ENCODE assay signal across 14 cellular contexts in the genomic region with DNA sequence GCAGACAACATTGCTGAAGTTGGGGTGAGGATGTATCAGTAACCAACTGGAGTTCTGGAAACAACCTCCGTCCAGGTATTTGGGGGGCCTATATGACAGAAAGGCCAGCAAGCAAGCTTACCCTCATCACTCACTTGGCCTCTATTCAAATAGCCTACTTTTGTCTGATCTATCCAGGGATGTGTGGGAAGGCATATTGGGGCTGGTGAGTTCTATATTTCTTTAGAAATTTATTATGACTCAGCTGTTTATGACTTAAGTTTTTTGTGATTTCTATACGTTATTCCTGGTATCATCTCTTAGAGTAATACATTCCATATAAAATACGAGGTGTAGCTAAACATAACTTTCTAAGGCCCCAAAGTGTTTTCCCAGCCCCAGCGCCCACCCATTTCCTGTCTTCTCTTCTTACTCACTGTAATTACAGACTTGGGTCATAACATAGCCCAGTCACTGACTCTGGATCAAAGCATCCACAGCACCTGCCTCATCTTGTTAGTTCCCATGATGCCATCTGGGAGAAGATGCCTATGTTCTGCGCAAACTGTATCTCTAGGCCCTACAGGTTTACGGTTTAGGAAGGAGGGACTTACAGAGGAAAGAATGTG. TPM values are rescaled to one million over a fixed set of nuclear protein-coding genes. Genes with fewer than 3 reads are reported as not detected.
DNase-seq lines count a peak whose midpoint lies in the region; ATAC-seq, FAIRE-seq and TF ChIP-seq lines count a peak whose summit lies in the region.
"Had no signal": no experiment of that assay in that cellular context is flagged by ENCODE, and none has a peak within 500 bp of the region (broad histone marks: within the 10 kb centered on the region; RNA-seq: fewer than 3 reads in every experiment).

No MANE protein-coding gene starts in this region.

- TF ChIP-seq CTCF in AG10803 (conservative IDR thresholded peaks at IDR 0.05; ENCODE audit: low read length): no peak
- TF ChIP-seq CTCF in osteocyte (IDR thresholded peaks at IDR 0.05): no peak
- TF ChIP-seq CTCF in endothelial cell (IDR thresholded peaks at IDR 0.05; ENCODE audit: unreplicated experiment): no peak

- H3K4me3 ChIP-seq in AG10803 (ENCODE audit: low read length): no peak overlapping the region
- H3K4me3 ChIP-seq: adrenal gland, heart left ventricle, neural progenitor cell had no signal

- H3K4me3 Mint-ChIP-seq in osteocyte (ENCODE audit: unreplicated experiment) (no peak overlapping the region), endothelial cell (ENCODE audit: unreplicated experiment) (no peak overlapping the region)
- H3K4me3 Mint-ChIP-seq: neural progenitor cell, WTC11 had no signal

- TF ChIP-seq POLR2A in GM12891 (IDR thresholded peaks at IDR 0.05; ENCODE audit: low read depth, low read length): no peak

- peak; percentile 50 for FAIRE-seq in GM12891 (lab: Jason Lieb, UNC)

- H3K4me1 Mint-ChIP-seq in osteocyte (ENCODE audit: unreplicated experiment) (peaks cover 18% of the 10 kb centered on the region), endothelial cell (ENCODE audit: unreplicated experiment) (no peaks in the 10 kb centered on the region)
- H3K4me1 Mint-ChIP-seq: neural progenitor cell, WTC11 had no signal

- peak overlapping the region; percentile 78 to 79 for H3K27ac Mint-ChIP-seq in activated naive CD4-positive, alpha-beta T cell treated with anti-CD3 and anti-CD28 coated beads, Interleukin-2, amount 50 U/mL, for 72 hours
- peak overlapping the region; percentile 77 for H3K27ac Mint-ChIP-seq in osteocyte (ENCODE audit: unreplicated experiment)
- H3K27ac Mint-ChIP-seq in endothelial cell (ENCODE audit: unreplicated experiment): no peak overlapping the region
- H3K27ac Mint-ChIP-seq: neural progenitor cell had no signal

- H3K27me3 Mint-ChIP-seq in osteocyte (ENCODE audit: unreplicated experiment) (no peaks in the 10 kb centered on the region), endothelial cell (ENCODE audit: unreplicated experiment) (no peaks in the 10 kb centered on the region)

- ATAC-seq in activated naive CD4-positive, alpha-beta T cell treated with anti-CD3 and anti-CD28 coated beads, Interleukin-2, amount 50 U/mL, for 72 hours: peak; percentile 58 to 75
- ATAC-seq in HG03469 (IDR thresholded peaks at IDR 0.05; ENCODE audit: unreplicated experiment): no peak
- ATAC-seq: heart left ventricle, WTC11 had no signal

- peak; percentile 12 for DNase-seq in AG10803 (ENCODE audit: low read depth)
- DNase-seq in GM12891 (ENCODE audit: insufficient read length, low spot score): no peak
- DNase-seq in activated naive CD4-positive, alpha-beta T cell treated with anti-CD3 and anti-CD28 coated beads, Interleukin-2, amount 50 U/mL, for 72 hours (ENCODE audit: low spot score in 2 of 2): no peak
- DNase-seq in osteocyte (ENCODE audit: extremely low spot score, unreplicated experiment): no peak
- no peak for DNase-seq in endothelial cell (ENCODE audit: low spot score)
- no peak for DNase-seq in NCI-H1105 (lab: John Stamatoyannopoulos, UW)
- DNase-seq: adrenal gland; effector CD8-positive, alpha-beta T cell; heart left ventricle; SHP77 treated with DMSO at 0.1 percent for 48 hours; substantia nigra had no signal

- H3K9me3 Mint-ChIP-seq in activated naive CD4-positive, alpha-beta T cell treated with anti-CD3 and anti-CD28 coated beads, Interleukin-2, amount 50 U/mL, for 72 hours: no peaks in the 10 kb centered on the region
- no peaks in the 10 kb centered on the region for H3K9me3 Mint-ChIP-seq in osteocyte (ENCODE audit: unreplicated experiment)
- no peaks in the 10 kb centered on the region for H3K9me3 Mint-ChIP-seq in endothelial cell (ENCODE audit: unreplicated experiment)
- H3K9me3 Mint-ChIP-seq: neural progenitor cell, WTC11 had no signal

- peaks cover 23 to 64% of the 10 kb centered on the region in 2 donors for H3K36me3 Mint-ChIP-seq in activated naive CD4-positive, alpha-beta T cell treated with anti-CD3 and anti-CD28 coated beads, Interleukin-2, amount 50 U/mL, for 72 hours
- peaks cover 80% of the 10 kb centered on the region for H3K36me3 Mint-ChIP-seq in osteocyte (ENCODE audit: unreplicated experiment)
- H3K36me3 Mint-ChIP-seq in endothelial cell (ENCODE audit: low read depth, unreplicated experiment): peaks cover 27% of the 10 kb centered on the region

TF ChIP-seq in GM12891, 5 proteins besides CTCF, POLR2A, EP300 and RAD21:
- TF ChIP-seq SPI1 (IDR thresholded peaks at IDR 0.05; ENCODE audit: low read depth, low read length): no peak
- no peak for TF ChIP-seq PAX5 (IDR thresholded peaks at IDR 0.05; ENCODE audit: insufficient read depth, low read length, severe bottlenecking)
- no peak for TF ChIP-seq POLR2AphosphoS5 (IDR thresholded peaks at IDR 0.05; ENCODE audit: low read depth, low read length)
- no peak for TF ChIP-seq TAF1 (IDR thresholded peaks at IDR 0.05; ENCODE audit: low read depth, low read length)
- no peak for TF ChIP-seq POU2F2 (IDR thresholded peaks at IDR 0.05; ENCODE audit: low read depth, low read length)

RNA-seq across cellular contexts. Expression of gene GARS1, which starts 18.1 kb away (rescaled TPM):
- polyA plus RNA-seq in GM12891 (2012; ENCODE audit: low read depth, missing spikeins): 98.7 TPM
- total RNA-seq in activated naive CD4-positive, alpha-beta T cell treated with anti-CD3 and anti-CD28 coated beads, Interleukin-2, amount 50 U/mL, for 72 hours: 100 to 1,000 TPM; 167 to 263 TPM
- total RNA-seq in osteocyte: 320 and 346 TPM in 2 replicates
- 91.3 TPM for total RNA-seq in endothelial cell (ENCODE audit: unreplicated experiment)
